ENCODE assay signal across 2 cellular contexts in the genomic region with DNA sequence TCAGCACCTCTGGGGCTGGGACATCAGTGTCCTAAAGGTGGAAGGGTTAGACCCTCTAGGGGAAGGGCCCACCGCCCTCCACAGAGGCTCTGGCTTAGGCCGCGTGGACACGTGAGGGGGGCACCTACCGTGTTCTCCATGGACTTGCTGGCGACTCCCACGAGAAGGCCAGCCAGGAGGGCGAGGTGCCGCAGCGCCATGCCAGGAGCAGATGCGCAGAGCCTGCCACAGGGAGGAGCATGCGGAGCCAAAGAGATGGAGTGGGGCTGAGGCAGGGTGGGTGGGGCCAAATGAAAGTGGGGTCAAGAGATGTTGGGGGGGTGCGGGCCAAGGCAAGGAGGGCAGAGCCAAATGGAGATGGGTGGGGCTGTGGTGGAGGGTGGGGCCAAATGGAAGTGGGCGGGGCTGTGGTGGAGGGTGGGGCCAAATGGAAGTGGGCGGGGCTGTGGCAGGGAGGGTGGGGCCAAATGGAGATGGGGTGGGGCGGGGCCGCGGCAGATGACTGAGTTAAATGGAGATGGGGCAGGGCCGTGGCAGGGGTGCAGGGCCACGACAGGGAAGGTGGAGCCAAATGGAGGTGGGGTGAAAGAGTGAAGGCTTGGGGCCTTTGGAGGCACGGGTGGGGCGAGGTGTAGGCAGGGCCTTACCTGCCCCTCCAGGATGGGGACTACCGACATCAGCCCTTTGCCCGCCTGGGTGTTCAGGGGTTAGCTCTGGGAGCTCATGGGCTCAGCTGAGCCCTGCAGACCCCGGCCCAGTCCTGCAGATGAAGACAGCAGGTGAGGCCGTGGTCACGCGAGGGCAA.
TF ChIP-seq lines count a peak whose summit lies in the region.

No MANE protein-coding gene starts in this region.

TF ChIP-seq in HepG2, 621 proteins besides CTCF, POLR2A, EP300 and RAD21:
- TF ChIP-seq ZNF460 (CRISPR knock-in tag; IDR thresholded peaks at IDR 0.05; ENCODE audit: borderline replicate concordance) (no peak), CBX1 (IDR thresholded peaks at IDR 0.05; ENCODE audit: low read depth) (no peak), ELF1 (CRISPR knock-in tag; IDR thresholded peaks at IDR 0.05) (no peak), BCL6 (CRISPR knock-in tag; IDR thresholded peaks at IDR 0.05) (no peak), HMG20B (CRISPR knock-in tag; conservative IDR thresholded peaks at IDR 0.05) (no peak), PITX1 (CRISPR knock-in tag; IDR thresholded peaks at IDR 0.05) (no peak), TOPORS (CRISPR knock-in tag; IDR thresholded peaks at IDR 0.05) (no peak), SP4 (CRISPR knock-in tag; IDR thresholded peaks at IDR 0.05) (no peak)
- TF ChIP-seq, protein P1, sequence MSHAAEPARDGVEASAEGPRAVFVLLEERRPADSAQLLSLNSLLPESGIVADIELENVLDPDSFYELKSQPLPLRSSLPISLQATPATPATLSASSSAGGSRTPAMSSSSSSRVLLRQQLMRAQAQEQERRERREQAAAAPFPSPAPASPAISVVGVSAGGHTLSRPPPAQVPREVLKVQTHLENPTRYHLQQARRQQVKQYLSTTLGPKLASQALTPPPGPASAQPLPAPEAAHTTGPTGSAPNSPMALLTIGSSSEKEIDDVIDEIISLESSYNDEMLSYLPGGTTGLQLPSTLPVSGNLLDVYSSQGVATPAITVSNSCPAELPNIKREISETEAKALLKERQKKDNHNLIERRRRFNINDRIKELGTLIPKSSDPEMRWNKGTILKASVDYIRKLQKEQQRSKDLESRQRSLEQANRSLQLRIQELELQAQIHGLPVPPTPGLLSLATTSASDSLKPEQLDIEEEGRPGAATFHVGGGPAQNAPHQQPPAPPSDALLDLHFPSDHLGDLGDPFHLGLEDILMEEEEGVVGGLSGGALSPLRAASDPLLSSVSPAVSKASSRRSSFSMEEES (CRISPR knock-in tag; IDR thresholded peaks at IDR 0.05) = no peak

TF ChIP-seq in SK-N-SH treated with all-trans-retinoic acid at 6 μM for 48 hours, 23 proteins besides CTCF, POLR2A, EP300 and RAD21:
- TF ChIP-seq, protein P2, sequence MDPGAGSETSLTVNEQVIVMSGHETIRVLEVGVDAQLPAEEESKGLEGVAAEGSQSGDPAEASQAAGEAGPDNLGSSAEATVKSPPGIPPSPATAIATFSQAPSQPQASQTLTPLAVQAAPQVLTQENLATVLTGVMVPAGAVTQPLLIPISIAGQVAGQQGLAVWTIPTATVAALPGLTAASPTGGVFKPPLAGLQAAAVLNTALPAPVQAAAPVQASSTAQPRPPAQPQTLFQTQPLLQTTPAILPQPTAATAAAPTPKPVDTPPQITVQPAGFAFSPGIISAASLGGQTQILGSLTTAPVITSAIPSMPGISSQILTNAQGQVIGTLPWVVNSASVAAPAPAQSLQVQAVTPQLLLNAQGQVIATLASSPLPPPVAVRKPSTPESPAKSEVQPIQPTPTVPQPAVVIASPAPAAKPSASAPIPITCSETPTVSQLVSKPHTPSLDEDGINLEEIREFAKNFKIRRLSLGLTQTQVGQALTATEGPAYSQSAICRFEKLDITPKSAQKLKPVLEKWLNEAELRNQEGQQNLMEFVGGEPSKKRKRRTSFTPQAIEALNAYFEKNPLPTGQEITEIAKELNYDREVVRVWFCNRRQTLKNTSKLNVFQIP (CRISPR knock-in tag; IDR thresholded peaks at IDR 0.05; ENCODE audit: borderline replicate concordance, low read depth) = no peak
- TF ChIP-seq, protein P3, sequence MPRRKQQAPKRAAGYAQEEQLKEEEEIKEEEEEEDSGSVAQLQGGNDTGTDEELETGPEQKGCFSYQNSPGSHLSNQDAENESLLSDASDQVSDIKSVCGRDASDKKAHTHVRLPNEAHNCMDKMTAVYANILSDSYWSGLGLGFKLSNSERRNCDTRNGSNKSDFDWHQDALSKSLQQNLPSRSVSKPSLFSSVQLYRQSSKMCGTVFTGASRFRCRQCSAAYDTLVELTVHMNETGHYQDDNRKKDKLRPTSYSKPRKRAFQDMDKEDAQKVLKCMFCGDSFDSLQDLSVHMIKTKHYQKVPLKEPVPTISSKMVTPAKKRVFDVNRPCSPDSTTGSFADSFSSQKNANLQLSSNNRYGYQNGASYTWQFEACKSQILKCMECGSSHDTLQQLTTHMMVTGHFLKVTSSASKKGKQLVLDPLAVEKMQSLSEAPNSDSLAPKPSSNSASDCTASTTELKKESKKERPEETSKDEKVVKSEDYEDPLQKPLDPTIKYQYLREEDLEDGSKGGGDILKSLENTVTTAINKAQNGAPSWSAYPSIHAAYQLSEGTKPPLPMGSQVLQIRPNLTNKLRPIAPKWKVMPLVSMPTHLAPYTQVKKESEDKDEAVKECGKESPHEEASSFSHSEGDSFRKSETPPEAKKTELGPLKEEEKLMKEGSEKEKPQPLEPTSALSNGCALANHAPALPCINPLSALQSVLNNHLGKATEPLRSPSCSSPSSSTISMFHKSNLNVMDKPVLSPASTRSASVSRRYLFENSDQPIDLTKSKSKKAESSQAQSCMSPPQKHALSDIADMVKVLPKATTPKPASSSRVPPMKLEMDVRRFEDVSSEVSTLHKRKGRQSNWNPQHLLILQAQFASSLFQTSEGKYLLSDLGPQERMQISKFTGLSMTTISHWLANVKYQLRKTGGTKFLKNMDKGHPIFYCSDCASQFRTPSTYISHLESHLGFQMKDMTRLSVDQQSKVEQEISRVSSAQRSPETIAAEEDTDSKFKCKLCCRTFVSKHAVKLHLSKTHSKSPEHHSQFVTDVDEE (CRISPR knock-in tag; IDR thresholded peaks at IDR 0.05) = no peak
- no peak for TF ChIP-seq ZNF8 (CRISPR knock-in tag; IDR thresholded peaks at IDR 0.05)
- TF ChIP-seq CSDC2 (CRISPR knock-in tag; IDR thresholded peaks at IDR 0.05) = no peak
- TF ChIP-seq, protein P4, sequence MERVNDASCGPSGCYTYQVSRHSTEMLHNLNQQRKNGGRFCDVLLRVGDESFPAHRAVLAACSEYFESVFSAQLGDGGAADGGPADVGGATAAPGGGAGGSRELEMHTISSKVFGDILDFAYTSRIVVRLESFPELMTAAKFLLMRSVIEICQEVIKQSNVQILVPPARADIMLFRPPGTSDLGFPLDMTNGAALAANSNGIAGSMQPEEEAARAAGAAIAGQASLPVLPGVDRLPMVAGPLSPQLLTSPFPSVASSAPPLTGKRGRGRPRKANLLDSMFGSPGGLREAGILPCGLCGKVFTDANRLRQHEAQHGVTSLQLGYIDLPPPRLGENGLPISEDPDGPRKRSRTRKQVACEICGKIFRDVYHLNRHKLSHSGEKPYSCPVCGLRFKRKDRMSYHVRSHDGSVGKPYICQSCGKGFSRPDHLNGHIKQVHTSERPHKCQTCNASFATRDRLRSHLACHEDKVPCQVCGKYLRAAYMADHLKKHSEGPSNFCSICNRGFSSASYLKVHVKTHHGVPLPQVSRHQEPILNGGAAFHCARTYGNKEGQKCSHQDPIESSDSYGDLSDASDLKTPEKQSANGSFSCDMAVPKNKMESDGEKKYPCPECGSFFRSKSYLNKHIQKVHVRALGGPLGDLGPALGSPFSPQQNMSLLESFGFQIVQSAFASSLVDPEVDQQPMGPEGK (CRISPR knock-in tag; IDR thresholded peaks at IDR 0.05; ENCODE audit: borderline replicate concordance) = no peak
- no peak for TF ChIP-seq TCF4 (CRISPR knock-in tag; IDR thresholded peaks at IDR 0.05; ENCODE audit: borderline replicate concordance)
- TF ChIP-seq RARB (CRISPR knock-in tag; IDR thresholded peaks at IDR 0.05) = no peak
- TF ChIP-seq ZFP3 (CRISPR knock-in tag; IDR thresholded peaks at IDR 0.05) = no peak
- TF ChIP-seq ISL1 (CRISPR knock-in tag; IDR thresholded peaks at IDR 0.05) = no peak
- TF ChIP-seq PPARA (CRISPR knock-in tag; IDR thresholded peaks at IDR 0.05; ENCODE audit: borderline replicate concordance) = no peak
- no peak for TF ChIP-seq ZFP30 (CRISPR knock-in tag; IDR thresholded peaks at IDR 0.05)
